Comparison of ENCODE assay signal across 2 cellular contexts in the genomic region with DNA sequence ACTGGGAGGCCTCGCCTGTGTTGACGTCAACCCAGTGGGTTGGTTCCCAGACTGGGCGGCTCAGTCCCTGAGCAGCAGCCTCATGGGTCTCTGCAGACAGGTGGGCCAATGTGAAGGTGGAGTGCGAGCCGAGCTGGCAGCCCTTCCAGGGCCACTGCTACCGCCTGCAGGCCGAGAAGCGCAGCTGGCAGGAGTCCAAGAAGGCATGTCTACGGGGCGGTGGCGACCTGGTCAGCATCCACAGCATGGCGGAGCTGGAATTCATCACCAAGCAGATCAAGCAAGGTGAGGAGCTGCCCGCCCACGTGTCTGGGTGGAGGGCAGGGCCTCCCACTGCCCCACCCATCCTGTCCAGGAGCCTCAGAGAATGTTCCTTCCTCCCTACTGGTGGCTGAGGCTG.
TF ChIP-seq lines count a peak whose summit lies in the region.

No MANE protein-coding gene starts in this region.

TF ChIP-seq in SK-N-SH, 30 proteins besides CTCF, POLR2A, EP300 and RAD21:
- TF ChIP-seq, protein P1, sequence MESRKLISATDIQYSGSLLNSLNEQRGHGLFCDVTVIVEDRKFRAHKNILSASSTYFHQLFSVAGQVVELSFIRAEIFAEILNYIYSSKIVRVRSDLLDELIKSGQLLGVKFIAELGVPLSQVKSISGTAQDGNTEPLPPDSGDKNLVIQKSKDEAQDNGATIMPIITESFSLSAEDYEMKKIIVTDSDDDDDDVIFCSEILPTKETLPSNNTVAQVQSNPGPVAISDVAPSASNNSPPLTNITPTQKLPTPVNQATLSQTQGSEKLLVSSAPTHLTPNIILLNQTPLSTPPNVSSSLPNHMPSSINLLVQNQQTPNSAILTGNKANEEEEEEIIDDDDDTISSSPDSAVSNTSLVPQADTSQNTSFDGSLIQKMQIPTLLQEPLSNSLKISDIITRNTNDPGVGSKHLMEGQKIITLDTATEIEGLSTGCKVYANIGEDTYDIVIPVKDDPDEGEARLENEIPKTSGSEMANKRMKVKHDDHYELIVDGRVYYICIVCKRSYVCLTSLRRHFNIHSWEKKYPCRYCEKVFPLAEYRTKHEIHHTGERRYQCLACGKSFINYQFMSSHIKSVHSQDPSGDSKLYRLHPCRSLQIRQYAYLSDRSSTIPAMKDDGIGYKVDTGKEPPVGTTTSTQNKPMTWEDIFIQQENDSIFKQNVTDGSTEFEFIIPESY (IDR thresholded peaks at IDR 0.05; ENCODE audit: borderline replicate concordance, low read depth): no peak
- TF ChIP-seq, protein P2, sequence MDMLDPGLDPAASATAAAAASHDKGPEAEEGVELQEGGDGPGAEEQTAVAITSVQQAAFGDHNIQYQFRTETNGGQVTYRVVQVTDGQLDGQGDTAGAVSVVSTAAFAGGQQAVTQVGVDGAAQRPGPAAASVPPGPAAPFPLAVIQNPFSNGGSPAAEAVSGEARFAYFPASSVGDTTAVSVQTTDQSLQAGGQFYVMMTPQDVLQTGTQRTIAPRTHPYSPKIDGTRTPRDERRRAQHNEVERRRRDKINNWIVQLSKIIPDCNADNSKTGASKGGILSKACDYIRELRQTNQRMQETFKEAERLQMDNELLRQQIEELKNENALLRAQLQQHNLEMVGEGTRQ (IDR thresholded peaks at IDR 0.05; ENCODE audit: borderline replicate concordance, low read depth, low read length): no peak
- peak; percentile 67 for TF ChIP-seq NFIC (IDR thresholded peaks at IDR 0.05; ENCODE audit: borderline replicate concordance)
- TF ChIP-seq, protein P3, sequence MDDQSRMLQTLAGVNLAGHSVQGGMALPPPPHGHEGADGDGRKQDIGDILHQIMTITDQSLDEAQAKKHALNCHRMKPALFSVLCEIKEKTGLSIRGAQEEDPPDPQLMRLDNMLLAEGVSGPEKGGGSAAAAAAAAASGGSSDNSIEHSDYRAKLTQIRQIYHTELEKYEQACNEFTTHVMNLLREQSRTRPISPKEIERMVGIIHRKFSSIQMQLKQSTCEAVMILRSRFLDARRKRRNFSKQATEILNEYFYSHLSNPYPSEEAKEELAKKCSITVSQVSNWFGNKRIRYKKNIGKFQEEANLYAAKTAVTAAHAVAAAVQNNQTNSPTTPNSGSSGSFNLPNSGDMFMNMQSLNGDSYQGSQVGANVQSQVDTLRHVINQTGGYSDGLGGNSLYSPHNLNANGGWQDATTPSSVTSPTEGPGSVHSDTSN (IDR thresholded peaks at IDR 0.05): no peak
- no peak for TF ChIP-seq POLR2AphosphoS5 (IDR thresholded peaks at IDR 0.05; ENCODE audit: low read depth, low read length)

TF ChIP-seq in HepG2, 621 proteins besides CTCF, POLR2A, EP300 and RAD21:
- no peak for TF ChIP-seq ZBTB20 (CRISPR knock-in tag; IDR thresholded peaks at IDR 0.05; ENCODE audit: borderline replicate concordance, low read depth)
- peak; percentile 11; the same call in 1 of the 2 replicates for TF ChIP-seq ZNF768 (CRISPR knock-in tag; IDR thresholded peaks at IDR 0.05)
- peak; percentile 25; the same call in 1 of the 2 replicates for TF ChIP-seq GABPB1 (CRISPR knock-in tag; IDR thresholded peaks at IDR 0.05)
- TF ChIP-seq CBX5 (CRISPR knock-in tag; IDR thresholded peaks at IDR 0.05; ENCODE audit: borderline replicate concordance): 0 out of 2 replicates have a peak, but pooled peaks have one; percentile 33
- TF ChIP-seq, protein P4, sequence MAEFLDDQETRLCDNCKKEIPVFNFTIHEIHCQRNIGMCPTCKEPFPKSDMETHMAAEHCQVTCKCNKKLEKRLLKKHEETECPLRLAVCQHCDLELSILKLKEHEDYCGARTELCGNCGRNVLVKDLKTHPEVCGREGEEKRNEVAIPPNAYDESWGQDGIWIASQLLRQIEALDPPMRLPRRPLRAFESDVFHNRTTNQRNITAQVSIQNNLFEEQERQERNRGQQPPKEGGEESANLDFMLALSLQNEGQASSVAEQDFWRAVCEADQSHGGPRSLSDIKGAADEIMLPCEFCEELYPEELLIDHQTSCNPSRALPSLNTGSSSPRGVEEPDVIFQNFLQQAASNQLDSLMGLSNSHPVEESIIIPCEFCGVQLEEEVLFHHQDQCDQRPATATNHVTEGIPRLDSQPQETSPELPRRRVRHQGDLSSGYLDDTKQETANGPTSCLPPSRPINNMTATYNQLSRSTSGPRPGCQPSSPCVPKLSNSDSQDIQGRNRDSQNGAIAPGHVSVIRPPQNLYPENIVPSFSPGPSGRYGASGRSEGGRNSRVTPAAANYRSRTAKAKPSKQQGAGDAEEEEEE (CRISPR knock-in tag; IDR thresholded peaks at IDR 0.05; ENCODE audit: borderline replicate concordance): no peak
- no peak for TF ChIP-seq ZC3H13 (CRISPR knock-in tag; IDR thresholded peaks at IDR 0.05)
- 0 out of 2 replicates have a peak, but pooled peaks have one; percentile 9 for TF ChIP-seq HOXA3 (CRISPR knock-in tag; IDR thresholded peaks at IDR 0.05)
- peak; percentile 25; the same call in 1 of the 2 replicates for TF ChIP-seq SALL1 (CRISPR knock-in tag; IDR thresholded peaks at IDR 0.05)
- TF ChIP-seq TEAD3 (CRISPR knock-in tag; optimal IDR thresholded peaks at IDR 0.05; ENCODE audit: borderline replicate concordance): peak; percentile 58
- TF ChIP-seq, protein P5, sequence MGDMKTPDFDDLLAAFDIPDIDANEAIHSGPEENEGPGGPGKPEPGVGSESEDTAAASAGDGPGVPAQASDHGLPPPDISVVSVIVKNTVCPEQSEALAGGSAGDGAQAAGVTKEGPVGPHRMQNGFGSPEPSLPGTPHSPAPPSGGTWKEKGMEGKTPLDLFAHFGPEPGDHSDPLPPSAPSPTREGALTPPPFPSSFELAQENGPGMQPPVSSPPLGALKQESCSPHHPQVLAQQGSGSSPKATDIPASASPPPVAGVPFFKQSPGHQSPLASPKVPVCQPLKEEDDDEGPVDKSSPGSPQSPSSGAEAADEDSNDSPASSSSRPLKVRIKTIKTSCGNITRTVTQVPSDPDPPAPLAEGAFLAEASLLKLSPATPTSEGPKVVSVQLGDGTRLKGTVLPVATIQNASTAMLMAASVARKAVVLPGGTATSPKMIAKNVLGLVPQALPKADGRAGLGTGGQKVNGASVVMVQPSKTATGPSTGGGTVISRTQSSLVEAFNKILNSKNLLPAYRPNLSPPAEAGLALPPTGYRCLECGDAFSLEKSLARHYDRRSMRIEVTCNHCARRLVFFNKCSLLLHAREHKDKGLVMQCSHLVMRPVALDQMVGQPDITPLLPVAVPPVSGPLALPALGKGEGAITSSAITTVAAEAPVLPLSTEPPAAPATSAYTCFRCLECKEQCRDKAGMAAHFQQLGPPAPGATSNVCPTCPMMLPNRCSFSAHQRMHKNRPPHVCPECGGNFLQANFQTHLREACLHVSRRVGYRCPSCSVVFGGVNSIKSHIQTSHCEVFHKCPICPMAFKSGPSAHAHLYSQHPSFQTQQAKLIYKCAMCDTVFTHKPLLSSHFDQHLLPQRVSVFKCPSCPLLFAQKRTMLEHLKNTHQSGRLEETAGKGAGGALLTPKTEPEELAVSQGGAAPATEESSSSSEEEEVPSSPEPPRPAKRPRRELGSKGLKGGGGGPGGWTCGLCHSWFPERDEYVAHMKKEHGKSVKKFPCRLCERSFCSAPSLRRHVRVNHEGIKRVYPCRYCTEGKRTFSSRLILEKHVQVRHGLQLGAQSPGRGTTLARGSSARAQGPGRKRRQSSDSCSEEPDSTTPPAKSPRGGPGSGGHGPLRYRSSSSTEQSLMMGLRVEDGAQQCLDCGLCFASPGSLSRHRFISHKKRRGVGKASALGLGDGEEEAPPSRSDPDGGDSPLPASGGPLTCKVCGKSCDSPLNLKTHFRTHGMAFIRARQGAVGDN (CRISPR knock-in tag; IDR thresholded peaks at IDR 0.05): peak; percentile 49
- TF ChIP-seq RFX3 (CRISPR knock-in tag; IDR thresholded peaks at IDR 0.05): no peak
- no peak for TF ChIP-seq SNRNP70 (IDR thresholded peaks at IDR 0.05; ENCODE audit: low read depth, low read length)
- no peak for TF ChIP-seq LCORL (IDR thresholded peaks at IDR 0.05)
- 0 out of 2 replicates have a peak, but pooled peaks have one; percentile 25 for TF ChIP-seq LCORL (CRISPR knock-in tag; IDR thresholded peaks at IDR 0.05)
- peak; percentile 55 for TF ChIP-seq STAG1 (CRISPR knock-in tag; IDR thresholded peaks at IDR 0.05)
- TF ChIP-seq, protein P1 (CRISPR knock-in tag; IDR thresholded peaks at IDR 0.05): 0 out of 2 replicates have a peak, but pooled peaks have one; percentile 8
TF ChIP-seq in HepG2: peak in this region for 10.
